Comparison of ENCODE assay signal across 23 cellular contexts in the genomic region with DNA sequence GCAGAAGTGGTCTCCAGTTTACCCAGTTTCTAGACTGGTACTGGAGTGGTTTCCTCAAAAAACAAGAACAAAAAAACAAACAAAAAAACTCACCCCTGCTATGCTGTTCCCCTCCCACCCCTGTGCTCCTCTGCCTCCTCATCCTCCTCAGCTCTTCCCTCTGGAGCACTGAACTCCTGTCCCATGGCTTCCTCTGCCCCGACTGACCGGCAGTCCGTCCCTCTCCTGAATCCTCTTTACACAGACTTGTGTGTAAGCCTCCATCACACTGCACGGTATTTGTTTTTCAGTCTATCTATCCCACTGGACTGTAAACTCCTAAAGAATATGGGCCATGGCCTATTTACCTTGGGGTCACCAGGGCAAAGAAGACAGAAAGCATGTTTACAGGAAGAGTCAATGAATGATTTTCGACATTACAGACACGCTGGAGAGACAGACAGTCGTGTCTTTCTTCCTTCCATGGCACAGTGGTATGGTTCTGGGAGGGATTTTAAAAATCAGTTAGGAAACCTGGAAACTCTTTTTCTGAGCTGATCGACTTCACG.
DNase-seq lines count a peak whose midpoint lies in the region; ATAC-seq, FAIRE-seq and TF ChIP-seq lines count a peak whose summit lies in the region.
"Had no signal": no experiment of that assay in that cellular context is flagged by ENCODE, and none has a peak within 500 bp of the region (broad histone marks: within the 10 kb centered on the region; RNA-seq: fewer than 3 reads in every experiment).

No MANE protein-coding gene starts in this region.

- H3K36me3 ChIP-seq in HepG2 (replicated peaks in 1 of 2; ENCODE audit: control insufficient read depth in 1 of 2, insufficient read depth in 2 of 2, low read length in 2 of 2) (no peaks in the 10 kb centered on the region), right lobe of liver (no peaks in the 10 kb centered on the region), H7 (replicated peaks; ENCODE audit: control insufficient read depth, insufficient read depth, low read length) (no peaks in the 10 kb centered on the region; the same call in 1 of the 2 replicates)

- peak overlapping the region; percentile 51 for H3K27ac Mint-ChIP-seq in neural crest cell (ENCODE audit: unreplicated experiment)
- no peak overlapping the region for H3K27ac Mint-ChIP-seq in stimulated activated memory B cell treated with anti-CD40 and anti-IgM and Interleukin-4, amounts not matched to agents 10 μg/mL and 1 μg/mL and 100 μg/mL, for 72 hours
- H3K27ac Mint-ChIP-seq: B cell; CD4-positive, CD25-positive, alpha-beta regulatory T cell; CD8-positive, alpha-beta memory T cell had no signal

- H3K4me1 Mint-ChIP-seq in neural crest cell = peaks cover 10% of the 10 kb centered on the region
- H3K4me1 Mint-ChIP-seq in stimulated activated memory B cell treated with anti-CD40 and anti-IgM and Interleukin-4, amounts not matched to agents 10 μg/mL and 1 μg/mL and 100 μg/mL, for 72 hours = no peaks in the 10 kb centered on the region
- H3K4me1 Mint-ChIP-seq: B cell; CD4-positive, CD25-positive, alpha-beta regulatory T cell; CD8-positive, alpha-beta memory T cell had no signal

- CTCF ChIA-PET in HepG2 (lab: Yijun Ruan, JAX; ENCODE audit: low intra/inter-chr PET ratio, low total read pairs) = no interaction called here

- intact Hi-C loops in HepG2 (cut with micrococcal nuclease; ENCODE audit: unreplicated experiment) (no loop called here), right lobe of liver (cut with DNase I) (no loop called here)

- no peaks in the 10 kb centered on the region; a peak in 1 of 5 replicates for H3K27me3 ChIP-seq in HepG2 (ENCODE audit: control insufficient read depth in 1 of 2, insufficient read depth in 2 of 2, low read length in 2 of 2)
- no peaks in the 10 kb centered on the region for H3K27me3 ChIP-seq in right lobe of liver
- H3K27me3 ChIP-seq in H7 (ENCODE audit: control insufficient read depth, insufficient read depth, low read length) = no peaks in the 10 kb centered on the region
- H3K27me3 ChIP-seq: BLaER1 had no signal

- 3% methylated on average over 9 of the region's 9 CpGs for WGBS in HepG2 (ENCODE audit: low lambda C conversion rate)
- 40% methylated on average over 9 of the region's 9 CpGs for WGBS in right lobe of liver (ENCODE audit: insufficient coverage, low coverage, low lambda C conversion rate, missing lambda C conversion rate)

- H3K9me3 Mint-ChIP-seq in neural crest cell = no peaks in the 10 kb centered on the region
- no peaks in the 10 kb centered on the region for H3K9me3 Mint-ChIP-seq in stimulated activated memory B cell treated with anti-CD40 and anti-IgM and Interleukin-4, amounts not matched to agents 10 μg/mL and 1 μg/mL and 100 μg/mL, for 72 hours
- H3K9me3 Mint-ChIP-seq: CD8-positive, alpha-beta memory T cell had no signal

- ATAC-seq in HepG2 = peak; percentile 96
- no peak for ATAC-seq in right lobe of liver
- peak; percentile 14 for ATAC-seq in stimulated activated memory B cell treated with anti-CD40 and anti-IgM and Interleukin-4, amounts not matched to agents 10 μg/mL and 1 μg/mL and 100 μg/mL, for 72 hours
- ATAC-seq: GM12878, HCT116 had no signal

- H3K27ac ChIP-seq in HepG2 (ENCODE audit: extremely low read length, insufficient read depth, low read length) (no peak overlapping the region), right lobe of liver (no peak overlapping the region)
- H3K27ac ChIP-seq: 22Rv1, BLaER1, C4-2B had no signal

- H3K4me1 ChIP-seq in HepG2 (ENCODE audit: insufficient read depth, low read length) (peaks cover 18% of the 10 kb centered on the region), right lobe of liver (peaks cover 0 to 12% (median 0%) of the 10 kb centered on the region in 4 donors)
- H3K4me1 ChIP-seq: BLaER1 had no signal

- no peak for TF ChIP-seq CTCF in HepG2 (CRISPR knock-in tag; IDR thresholded peaks at IDR 0.05)
- TF ChIP-seq CTCF in right lobe of liver (IDR thresholded peaks at IDR 0.05) = no peak
- no peak for TF ChIP-seq CTCF in neural crest cell (conservative IDR thresholded peaks at IDR 0.05)

- peak; percentile 48 for FAIRE-seq in HepG2 (lab: Jason Lieb, UNC)
- FAIRE-seq: A204.1, D721Med, GM12878, GM19239, H54 had no signal

- peak overlapping the region; percentile 55 for H3K4me2 ChIP-seq in HepG2 (ENCODE audit: low read depth, low read length)
- H3K4me2 ChIP-seq: BLaER1 had no signal

- H4K20me1 ChIP-seq in HepG2 (ENCODE audit: insufficient read depth, low read length) = no peaks in the 10 kb centered on the region
- H4K20me1 ChIP-seq: BLaER1 had no signal

- TF ChIP-seq RAD21 in HepG2 (CRISPR knock-in tag; IDR thresholded peaks at IDR 0.05) = no peak

- in situ Hi-C loops in HepG2 (cut with HindIII; ENCODE audit: extremely low pct_ligation_motif_present, low pct_unique_long_range_greater_than_20kb) = no loop called here

- H3K4me3 Mint-ChIP-seq in neural crest cell = no peak overlapping the region
- H3K4me3 Mint-ChIP-seq in stimulated activated memory B cell treated with anti-CD40 and anti-IgM and Interleukin-4, amounts not matched to agents 10 μg/mL and 1 μg/mL and 100 μg/mL, for 72 hours = no peak overlapping the region
- H3K4me3 Mint-ChIP-seq: B cell; CD8-positive, alpha-beta memory T cell had no signal

- TF ChIP-seq EP300 in HepG2 (IDR thresholded peaks at IDR 0.05; ENCODE audit: low read depth in 2 of 2, low read length in 2 of 2) = no peak
- no peak for TF ChIP-seq EP300 in HepG2 (CRISPR knock-in tag; IDR thresholded peaks at IDR 0.05; ENCODE audit: borderline replicate concordance)

- TF ChIP-seq POLR2A in HepG2 (IDR thresholded peaks at IDR 0.05; ENCODE audit: insufficient read depth in 1 of 2, low read depth in 2 of 2, low read length in 2 of 2) (no peak), right lobe of liver (IDR thresholded peaks at IDR 0.05) (no peak)

- POLR2A ChIA-PET in HepG2 (lab: Yijun Ruan, JAX) = no interaction called here

- no TSS peak for BruUV-seq in HepG2 (replicated peaks; lab: Mats Ljungman, UMichigan)

- DNase-seq in HepG2 (ENCODE audit: low spot score) (peak; percentile 59), right lobe of liver (no peak), neural crest cell (ENCODE audit: low read depth, low spot score) (no peak), H7 (no peak)
- DNase-seq in activated T-cell treated with anti-CD3 and anti-CD28 coated beads, Interleukin-2, amount 50 U/mL, for 1 hour = no peak
- DNase-seq: CD4-positive, CD25-positive, alpha-beta regulatory T cell; CD8-positive, alpha-beta memory T cell; DMS 273 treated with DMSO at 0.1 percent for 48 hours; DMS79; EL; GDM1; GOT3 had no signal

- H3K36me3 Mint-ChIP-seq in neural crest cell (ENCODE audit: low read depth) = peaks cover 47% of the 10 kb centered on the region
- H3K36me3 Mint-ChIP-seq in stimulated activated memory B cell treated with anti-CD40 and anti-IgM and Interleukin-4, amounts not matched to agents 10 μg/mL and 1 μg/mL and 100 μg/mL, for 72 hours = no peaks in the 10 kb centered on the region
- H3K36me3 Mint-ChIP-seq: CD4-positive, CD25-positive, alpha-beta regulatory T cell; CD8-positive, alpha-beta memory T cell had no signal

- no peaks in the 10 kb centered on the region for H3K79me2 ChIP-seq in HepG2 (ENCODE audit: insufficient read depth, low read length)

- H3K9me3 ChIP-seq in HepG2 (ENCODE audit: low read length) (no peaks in the 10 kb centered on the region), right lobe of liver (no peaks in the 10 kb centered on the region)

- no peaks in the 10 kb centered on the region for H3K27me3 Mint-ChIP-seq in neural crest cell (ENCODE audit: low read depth)
- no peaks in the 10 kb centered on the region for H3K27me3 Mint-ChIP-seq in stimulated activated memory B cell treated with anti-CD40 and anti-IgM and Interleukin-4, amounts not matched to agents 10 μg/mL and 1 μg/mL and 100 μg/mL, for 72 hours
- H3K27me3 Mint-ChIP-seq: B cell; CD4-positive, CD25-positive, alpha-beta regulatory T cell had no signal

- H2AFZ ChIP-seq in HepG2 (ENCODE audit: low read length) = no peak overlapping the region

- H3K9ac ChIP-seq in HepG2 (ENCODE audit: insufficient read depth, low read depth, low read length) = no peak overlapping the region
- H3K9ac ChIP-seq: BLaER1 had no signal

- H3K4me3 ChIP-seq in HepG2 (replicated peaks in 1 of 3; ENCODE audit: insufficient read depth in 1 of 3, low read depth in 2 of 3, low read length in 3 of 3) (no peak overlapping the region), right lobe of liver (no peak overlapping the region), H7 (ENCODE audit: insufficient read depth, low read depth, low read length) (no peak overlapping the region)
- H3K4me3 ChIP-seq: BLaER1, GM12878 had no signal

TF ChIP-seq in HepG2, 621 proteins besides CTCF, POLR2A, EP300 and RAD21 (continues in another document):
- no peak for TF ChIP-seq DPF2 (CRISPR knock-in tag; IDR thresholded peaks at IDR 0.05; ENCODE audit: borderline replicate concordance, low read depth)
- TF ChIP-seq, protein P1, sequence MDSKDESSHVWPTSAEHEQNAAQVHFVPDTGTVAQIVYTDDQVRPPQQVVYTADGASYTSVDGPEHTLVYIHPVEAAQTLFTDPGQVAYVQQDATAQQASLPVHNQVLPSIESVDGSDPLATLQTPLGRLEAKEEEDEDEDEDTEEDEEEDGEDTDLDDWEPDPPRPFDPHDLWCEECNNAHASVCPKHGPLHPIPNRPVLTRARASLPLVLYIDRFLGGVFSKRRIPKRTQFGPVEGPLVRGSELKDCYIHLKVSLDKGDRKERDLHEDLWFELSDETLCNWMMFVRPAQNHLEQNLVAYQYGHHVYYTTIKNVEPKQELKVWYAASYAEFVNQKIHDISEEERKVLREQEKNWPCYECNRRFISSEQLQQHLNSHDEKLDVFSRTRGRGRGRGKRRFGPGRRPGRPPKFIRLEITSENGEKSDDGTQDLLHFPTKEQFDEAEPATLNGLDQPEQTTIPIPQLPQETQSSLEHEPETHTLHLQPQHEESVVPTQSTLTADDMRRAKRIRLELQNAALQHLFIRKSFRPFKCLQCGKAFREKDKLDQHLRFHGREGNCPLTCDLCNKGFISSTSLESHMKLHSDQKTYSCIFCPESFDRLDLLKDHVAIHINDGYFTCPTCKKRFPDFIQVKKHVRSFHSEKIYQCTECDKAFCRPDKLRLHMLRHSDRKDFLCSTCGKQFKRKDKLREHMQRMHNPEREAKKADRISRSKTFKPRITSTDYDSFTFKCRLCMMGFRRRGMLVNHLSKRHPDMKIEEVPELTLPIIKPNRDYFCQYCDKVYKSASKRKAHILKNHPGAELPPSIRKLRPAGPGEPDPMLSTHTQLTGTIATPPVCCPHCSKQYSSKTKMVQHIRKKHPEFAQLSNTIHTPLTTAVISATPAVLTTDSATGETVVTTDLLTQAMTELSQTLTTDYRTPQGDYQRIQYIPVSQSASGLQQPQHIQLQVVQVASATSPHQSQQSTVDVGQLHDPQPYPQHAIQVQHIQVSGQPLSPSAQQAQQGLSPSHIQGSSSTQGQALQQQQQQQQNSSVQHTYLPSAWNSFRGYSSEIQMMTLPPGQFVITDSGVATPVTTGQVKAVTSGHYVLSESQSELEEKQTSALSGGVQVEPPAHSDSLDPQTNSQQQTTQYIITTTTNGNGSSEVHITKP (CRISPR knock-in tag; IDR thresholded peaks at IDR 0.05; ENCODE audit: low read depth) = no peak
- no peak for TF ChIP-seq ZNF333 (CRISPR knock-in tag; IDR thresholded peaks at IDR 0.05; ENCODE audit: borderline replicate concordance)
- TF ChIP-seq ZNF225 (CRISPR knock-in tag; IDR thresholded peaks at IDR 0.05) = no peak
- no peak for TF ChIP-seq REPIN1 (CRISPR knock-in tag; IDR thresholded peaks at IDR 0.05; ENCODE audit: borderline replicate concordance, low read depth)

Comparison
In these comparisons a context has a peak if more than half of its experiments do, and no peak if none do; other contexts are left out.
1. ATAC-seq: peak in HepG2 (single experiment) and stimulated activated memory B cell treated with anti-CD40 and anti-IgM and Interleukin-4, amounts not matched to agents 10 μg/mL and 1 μg/mL and 100 μg/mL, for 72 hours (single experiment); none in right lobe of liver (0 of 4).